ENCODE assay signal across 19 cellular contexts in the genomic region with DNA sequence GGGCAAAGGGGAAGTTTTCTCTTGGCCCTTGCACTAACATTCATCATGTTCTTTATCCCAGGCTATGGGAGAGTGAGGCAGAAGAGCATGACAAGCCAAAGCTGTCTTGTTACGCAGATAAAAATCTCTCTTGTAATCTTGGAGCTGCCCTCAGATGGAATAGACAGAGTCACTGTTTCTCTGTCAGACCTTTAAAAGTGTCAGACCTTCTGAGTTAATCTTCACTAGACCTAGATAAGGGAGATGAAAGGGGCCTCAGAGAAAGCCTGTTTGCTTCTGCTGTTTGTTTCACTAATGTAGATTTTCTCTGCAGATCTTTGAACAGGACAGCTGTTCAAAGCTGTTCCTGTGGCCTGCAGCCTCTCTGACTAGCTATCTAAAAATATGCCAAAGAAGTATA.
DNase-seq lines count a peak whose midpoint lies in the region; ATAC-seq lines count a peak whose summit lies in the region.
"Had no signal": no experiment of that assay in that cellular context is flagged by ENCODE, and none has a peak within 500 bp of the region (broad histone marks: within the 10 kb centered on the region; RNA-seq: fewer than 3 reads in every experiment).

No MANE protein-coding gene starts in this region.

- H2BK12ac ChIP-seq in trophoblast cell (ENCODE audit: low read length), result no peak overlapping the region

- no peak overlapping the region for H3K23ac ChIP-seq in trophoblast cell (ENCODE audit: low read length)

- H3K9ac ChIP-seq in trophoblast cell (ENCODE audit: low read length), result no peak overlapping the region

- H2AK5ac ChIP-seq in trophoblast cell (ENCODE audit: low read length), result no peak overlapping the region

- H3K79me2 ChIP-seq in trophoblast cell (ENCODE audit: control insufficient read depth, insufficient read depth, low read length, poor library complexity), result no peaks in the 10 kb centered on the region

- H3K27me3 ChIP-seq in trophoblast cell (ENCODE audit: insufficient read depth, low read length), result no peaks in the 10 kb centered on the region

- H3K4ac ChIP-seq in trophoblast cell (ENCODE audit: low read depth, low read length), result no peak overlapping the region

- H3K14ac ChIP-seq in trophoblast cell (ENCODE audit: low read length), result no peak overlapping the region

- H3K4me1 ChIP-seq in trophoblast cell (ENCODE audit: control insufficient read depth in 1 of 2, insufficient read depth in 2 of 2, low read length in 2 of 2), result peaks cover 2 to 7% of the 10 kb centered on the region in 2 experiments

- no peak overlapping the region for H2BK120ac ChIP-seq in trophoblast cell (ENCODE audit: insufficient read depth, low read length, poor library complexity)

- no peaks in the 10 kb centered on the region for H3K36me3 ChIP-seq in trophoblast cell (ENCODE audit: control insufficient read depth in 1 of 2, insufficient read depth in 2 of 2, low read length in 2 of 2)

- peak overlapping the region; percentile 56 for H3K27ac ChIP-seq in trophoblast cell (ENCODE audit: low read depth, low read length)
- H3K27ac ChIP-seq: HL-60 had no signal

- H3K79me1 ChIP-seq in trophoblast cell (ENCODE audit: low read length), result no peaks in the 10 kb centered on the region

- ATAC-seq in GM18511 (IDR thresholded peaks at IDR 0.05; ENCODE audit: unreplicated experiment) (peak; percentile 50), GM19467 (IDR thresholded peaks at IDR 0.05; ENCODE audit: unreplicated experiment) (peak; percentile 60)

- no peak overlapping the region for H2BK5ac ChIP-seq in trophoblast cell (ENCODE audit: low read depth, low read length, poor library complexity)

- no peak overlapping the region for H4K8ac ChIP-seq in trophoblast cell (ENCODE audit: low read depth, low read length)

- no peak overlapping the region for H2AFZ ChIP-seq in trophoblast cell (ENCODE audit: insufficient read depth, low read length, poor library complexity)

- no peak overlapping the region for H4K12ac ChIP-seq in trophoblast cell (ENCODE audit: low read depth, low read length)

- peaks cover 7% of the 10 kb centered on the region for H3K9me3 ChIP-seq in trophoblast cell (ENCODE audit: insufficient read depth, low read depth, low read length)

- no CpG with 5 or more reads among the region's 1 CpG for WGBS in trophoblast cell (ENCODE audit: extremely low coverage, insufficient coverage, insufficient read length)

- no peak overlapping the region for H3K4me2 ChIP-seq in trophoblast cell (ENCODE audit: low read length)

- DNase-seq in SK-N-DZ (ENCODE audit: low spot score) (peak; percentile 86), trophoblast cell (peak in 1 of 2 donors; percentile 15), NCI-H748 (lab: John Stamatoyannopoulos, UW; ENCODE audit: unreplicated experiment) (no peak), NCI-H2029 (lab: John Stamatoyannopoulos, UW) (no peak), medulla oblongata (ENCODE audit: extremely low spot score) (no peak), Ammon's horn (ENCODE audit: low spot score) (no peak)
- DNase-seq: AML-193, COR-L47, DMS153, H9, MV-4-11, NCI-H1417, NCI-H1930, NCI-H2171, NCI-H774, T-helper 1 cell had no signal

- no peak overlapping the region for H3K18ac ChIP-seq in trophoblast cell (ENCODE audit: low read length)

- H3K4me3 ChIP-seq in trophoblast cell (ENCODE audit: low read depth, low read length), result no peak overlapping the region

- H4K91ac ChIP-seq in trophoblast cell (ENCODE audit: low read depth, low read length), result no peak overlapping the region
